27 cellular contexts compared by ENCODE assay signal in genomic region chr6:150417247-150417646, GRCh38. TPM values are rescaled to one million over a fixed set of nuclear protein-coding genes. Genes with fewer than 3 reads are reported as not detected.
DNase-seq lines count a peak whose midpoint lies in the region; ATAC-seq lines count a peak whose summit lies in the region.
"Had no signal": no experiment of that assay in that cellular context is flagged by ENCODE, and none has a peak within 500 bp of the region (broad histone marks: within the 10 kb centered on the region; RNA-seq: fewer than 3 reads in every experiment).

No MANE protein-coding gene starts in this region.

- H3K9ac ChIP-seq in Karpas-422 (ENCODE audit: low read length): peak overlapping the region; percentile 68; the same call in 1 of the 2 replicates

- no peak overlapping the region for H3K4me2 ChIP-seq in Karpas-422 (ENCODE audit: low read depth, low read length, poor library complexity, severe bottlenecking)

- H3K4me1 ChIP-seq in Karpas-422 (ENCODE audit: low read length): peaks cover 38% of the 10 kb centered on the region
- H3K4me1 ChIP-seq: adrenal gland, colonic mucosa, foreskin keratinocyte had no signal

- no peaks in the 10 kb centered on the region for H3K9me3 ChIP-seq in Karpas-422 (ENCODE audit: low read length)
- H3K9me3 ChIP-seq: adrenal gland, colonic mucosa had no signal

- no peak overlapping the region for H3K27ac ChIP-seq in Karpas-422 (ENCODE audit: low read length)
- H3K27ac ChIP-seq: adrenal gland, brain microvascular endothelial cell, colonic mucosa, foreskin keratinocyte had no signal

- peak overlapping the region; percentile 71 to 93 for H3K4me3 Mint-ChIP-seq in activated T-cell treated with anti-CD3 and anti-CD28 coated beads, Interleukin-2, amount 50 U/mL, for 72 hours
- no peak overlapping the region for H3K4me3 Mint-ChIP-seq in activated naive CD8-positive, alpha-beta T cell treated with anti-CD3 and anti-CD28 coated beads for 36 hours
- peak overlapping the region; percentile 61 for H3K4me3 Mint-ChIP-seq in stimulated activated effector memory CD8-positive, alpha-beta T cell treated with anti-CD3 and anti-CD28 coated beads, Interleukin-12 subunit alpha, Interleukin-12 subunit beta, amount 100 ng/mL, for 72 hours
- H3K4me3 Mint-ChIP-seq in effector memory CD8-positive, alpha-beta T cell: no peak overlapping the region

- DNase-seq in activated T-cell treated with anti-CD3 and anti-CD28 coated beads, Interleukin-2, amount 50 U/mL, for 72 hours: no peak
- DNase-seq in activated T-cell treated with anti-CD3 and anti-CD28 coated beads, Interleukin-2, amount 50 U/mL, for 48 hours: no peak
- DNase-seq in Karpas-422: no peak
- no peak for DNase-seq in activated naive CD8-positive, alpha-beta T cell treated with anti-CD3 and anti-CD28 coated beads for 36 hours
- DNase-seq in stimulated activated effector memory CD8-positive, alpha-beta T cell treated with anti-CD3 and anti-CD28 coated beads, Interleukin-12 subunit alpha, Interleukin-12 subunit beta, amount 100 ng/mL, for 72 hours (ENCODE audit: low spot score in 2 of 2): no peak
- no peak for DNase-seq in effector memory CD8-positive, alpha-beta T cell
- no peak for DNase-seq in central memory CD4-positive, alpha-beta T cell
- DNase-seq: ACHN; activated CD8-positive, alpha-beta memory T cell treated with anti-CD3 and anti-CD28 coated beads, Interleukin-2, amount 50 U/mL, for 4 hours; activated effector memory CD4-positive, alpha-beta T cell treated with anti-CD3 and anti-CD28 coated beads, Interleukin-2, amount 50 U/mL, for 16 hours; adrenal gland; brain microvascular endothelial cell; colonic mucosa; effector CD8-positive, alpha-beta T cell; foreskin keratinocyte; heart left ventricle; kidney; MG63; midbrain; naive thymus-derived CD4-positive, alpha-beta T cell had no signal

- H3K27ac Mint-ChIP-seq in activated T-cell treated with anti-CD3 and anti-CD28 coated beads, Interleukin-2, amount 50 U/mL, for 72 hours: peak overlapping the region; percentile 98
- H3K27ac Mint-ChIP-seq in activated naive CD8-positive, alpha-beta T cell treated with anti-CD3 and anti-CD28 coated beads for 36 hours: peak overlapping the region; percentile 86
- peak overlapping the region; percentile 67 for H3K27ac Mint-ChIP-seq in stimulated activated effector memory CD8-positive, alpha-beta T cell treated with anti-CD3 and anti-CD28 coated beads, Interleukin-12 subunit alpha, Interleukin-12 subunit beta, amount 100 ng/mL, for 72 hours
- no peak overlapping the region for H3K27ac Mint-ChIP-seq in effector memory CD8-positive, alpha-beta T cell
- H3K27ac Mint-ChIP-seq: IgD-negative memory B cell; naive thymus-derived CD4-positive, alpha-beta T cell had no signal

- peaks cover 39% of the 10 kb centered on the region for H3K27me3 Mint-ChIP-seq in activated T-cell treated with anti-CD3 and anti-CD28 coated beads, Interleukin-2, amount 50 U/mL, for 72 hours (ENCODE audit: low read depth)
- peaks cover 24% of the 10 kb centered on the region for H3K27me3 Mint-ChIP-seq in activated naive CD8-positive, alpha-beta T cell treated with anti-CD3 and anti-CD28 coated beads for 36 hours
- peaks cover 10 to 47% of the 10 kb centered on the region in 2 donors for H3K27me3 Mint-ChIP-seq in effector memory CD8-positive, alpha-beta T cell

- H3K27me3 ChIP-seq in Karpas-422 (ENCODE audit: low read length): no peaks in the 10 kb centered on the region
- H3K27me3 ChIP-seq: adrenal gland, brain microvascular endothelial cell, colonic mucosa, heart left ventricle, MG63, tibial nerve had no signal

- no peak overlapping the region for H2AFZ ChIP-seq in Karpas-422 (ENCODE audit: low read length)

- H3K79me2 ChIP-seq in Karpas-422 (ENCODE audit: low read length): no peaks in the 10 kb centered on the region

- no peaks in the 10 kb centered on the region for H3K9me2 ChIP-seq in Karpas-422 (replicated peaks; ENCODE audit: insufficient read depth, low read length)

- no peak for ATAC-seq in activated T-cell treated with anti-CD3 and anti-CD28 coated beads, Interleukin-2, amount 50 U/mL, for 72 hours (replicated peaks in 1 of 2)
- ATAC-seq in stimulated activated effector memory CD8-positive, alpha-beta T cell treated with anti-CD3 and anti-CD28 coated beads, Interleukin-12 subunit alpha, Interleukin-12 subunit beta, amount 100 ng/mL, for 72 hours: no peak
- no peak for ATAC-seq in effector memory CD8-positive, alpha-beta T cell (replicated peaks)
- ATAC-seq in HG03354 (IDR thresholded peaks at IDR 0.05; ENCODE audit: poor library complexity, severe bottlenecking, unreplicated experiment): no peak
- ATAC-seq: esophagus mucosa, foreskin keratinocyte, heart left ventricle, Right ventricle myocardium inferior had no signal

- H3K4me3 ChIP-seq in Karpas-422 (ENCODE audit: low read length): no peak overlapping the region
- H3K4me3 ChIP-seq: adrenal gland, colonic mucosa, heart left ventricle, MG63, tibial nerve had no signal

- H3K36me3 ChIP-seq in Karpas-422 (ENCODE audit: insufficient read depth, low read length): no peaks in the 10 kb centered on the region
- H3K36me3 ChIP-seq: adrenal gland, brain microvascular endothelial cell, colonic mucosa, heart left ventricle, MG63, tibial nerve had no signal

- H3K4me1 Mint-ChIP-seq in activated T-cell treated with anti-CD3 and anti-CD28 coated beads, Interleukin-2, amount 50 U/mL, for 72 hours (ENCODE audit: low read depth): peaks cover 42% of the 10 kb centered on the region
- peaks cover 16% of the 10 kb centered on the region for H3K4me1 Mint-ChIP-seq in activated naive CD8-positive, alpha-beta T cell treated with anti-CD3 and anti-CD28 coated beads for 36 hours
- H3K4me1 Mint-ChIP-seq in stimulated activated effector memory CD8-positive, alpha-beta T cell treated with anti-CD3 and anti-CD28 coated beads, Interleukin-12 subunit alpha, Interleukin-12 subunit beta, amount 100 ng/mL, for 72 hours: peaks cover 40% of the 10 kb centered on the region
- H3K4me1 Mint-ChIP-seq in effector memory CD8-positive, alpha-beta T cell (ENCODE audit: low read depth in 2 of 2): peaks cover 18 to 19% of the 10 kb centered on the region in 2 donors

- peaks cover 2 to 13% of the 10 kb centered on the region in 2 donors for H3K36me3 Mint-ChIP-seq in activated T-cell treated with anti-CD3 and anti-CD28 coated beads, Interleukin-2, amount 50 U/mL, for 72 hours (ENCODE audit: insufficient read depth in 2 of 2)
- peaks cover 1% of the 10 kb centered on the region for H3K36me3 Mint-ChIP-seq in activated naive CD8-positive, alpha-beta T cell treated with anti-CD3 and anti-CD28 coated beads for 36 hours
- H3K36me3 Mint-ChIP-seq in stimulated activated effector memory CD8-positive, alpha-beta T cell treated with anti-CD3 and anti-CD28 coated beads, Interleukin-12 subunit alpha, Interleukin-12 subunit beta, amount 100 ng/mL, for 72 hours: peaks cover 6% of the 10 kb centered on the region
- peaks cover 6% of the 10 kb centered on the region for H3K36me3 Mint-ChIP-seq in effector memory CD8-positive, alpha-beta T cell (ENCODE audit: insufficient read depth)
- H3K36me3 Mint-ChIP-seq: naive thymus-derived CD4-positive, alpha-beta T cell had no signal

- H4K20me1 ChIP-seq in Karpas-422 (ENCODE audit: insufficient read depth, low read depth, low read length): no peaks in the 10 kb centered on the region

- H3K9me3 Mint-ChIP-seq in activated T-cell treated with anti-CD3 and anti-CD28 coated beads, Interleukin-2, amount 50 U/mL, for 72 hours: peaks cover 2 to 5% of the 10 kb centered on the region in 2 donors
- H3K9me3 Mint-ChIP-seq in activated naive CD8-positive, alpha-beta T cell treated with anti-CD3 and anti-CD28 coated beads for 36 hours: peaks cover 10% of the 10 kb centered on the region
- peaks cover 2% of the 10 kb centered on the region for H3K9me3 Mint-ChIP-seq in stimulated activated effector memory CD8-positive, alpha-beta T cell treated with anti-CD3 and anti-CD28 coated beads, Interleukin-12 subunit alpha, Interleukin-12 subunit beta, amount 100 ng/mL, for 72 hours
- no peaks in the 10 kb centered on the region for H3K9me3 Mint-ChIP-seq in effector memory CD8-positive, alpha-beta T cell
- H3K9me3 Mint-ChIP-seq: IgD-negative memory B cell had no signal

RNA-seq across cellular contexts. Expression of gene IYD, which starts 48.4 kb away (rescaled TPM):
- total RNA-seq in activated T-cell treated with anti-CD3 and anti-CD28 coated beads, Interleukin-2, amount 50 U/mL, for 72 hours: not detected
- total RNA-seq in Karpas-422 (2014; rRNA removed; shearing (Covaris generic); ENCODE audit: low replicate concordance): not detected in 2 replicates
- not detected for total RNA-seq in activated naive CD8-positive, alpha-beta T cell treated with anti-CD3 and anti-CD28 coated beads for 36 hours
- total RNA-seq: esophagus mucosa; foreskin keratinocyte; H4; naive thymus-derived CD4-positive, alpha-beta T cell; osteocyte; Right ventricle myocardium inferior had no signal

Comparison
In these comparisons a context has a peak if more than half of its experiments do, and no peak if none do; other contexts are left out.
1. H3K27ac Mint-ChIP-seq: peak in activated T-cell treated with anti-CD3 and anti-CD28 coated beads, Interleukin-2, amount 50 U/mL, for 72 hours (single experiment), activated naive CD8-positive, alpha-beta T cell treated with anti-CD3 and anti-CD28 coated beads for 36 hours (single experiment) and stimulated activated effector memory CD8-positive, alpha-beta T cell treated with anti-CD3 and anti-CD28 coated beads, Interleukin-12 subunit alpha, Interleukin-12 subunit beta, amount 100 ng/mL, for 72 hours (single experiment); none in effector memory CD8-positive, alpha-beta T cell (0 of 2).
2. H3K4me3 Mint-ChIP-seq: peak in activated T-cell treated with anti-CD3 and anti-CD28 coated beads, Interleukin-2, amount 50 U/mL, for 72 hours (2 of 2) and stimulated activated effector memory CD8-positive, alpha-beta T cell treated with anti-CD3 and anti-CD28 coated beads, Interleukin-12 subunit alpha, Interleukin-12 subunit beta, amount 100 ng/mL, for 72 hours (single experiment); none in activated naive CD8-positive, alpha-beta T cell treated with anti-CD3 and anti-CD28 coated beads for 36 hours (single experiment) and effector memory CD8-positive, alpha-beta T cell (0 of 2).